Comparison of ENCODE assay signal across 1 cellular context in the genomic region with DNA sequence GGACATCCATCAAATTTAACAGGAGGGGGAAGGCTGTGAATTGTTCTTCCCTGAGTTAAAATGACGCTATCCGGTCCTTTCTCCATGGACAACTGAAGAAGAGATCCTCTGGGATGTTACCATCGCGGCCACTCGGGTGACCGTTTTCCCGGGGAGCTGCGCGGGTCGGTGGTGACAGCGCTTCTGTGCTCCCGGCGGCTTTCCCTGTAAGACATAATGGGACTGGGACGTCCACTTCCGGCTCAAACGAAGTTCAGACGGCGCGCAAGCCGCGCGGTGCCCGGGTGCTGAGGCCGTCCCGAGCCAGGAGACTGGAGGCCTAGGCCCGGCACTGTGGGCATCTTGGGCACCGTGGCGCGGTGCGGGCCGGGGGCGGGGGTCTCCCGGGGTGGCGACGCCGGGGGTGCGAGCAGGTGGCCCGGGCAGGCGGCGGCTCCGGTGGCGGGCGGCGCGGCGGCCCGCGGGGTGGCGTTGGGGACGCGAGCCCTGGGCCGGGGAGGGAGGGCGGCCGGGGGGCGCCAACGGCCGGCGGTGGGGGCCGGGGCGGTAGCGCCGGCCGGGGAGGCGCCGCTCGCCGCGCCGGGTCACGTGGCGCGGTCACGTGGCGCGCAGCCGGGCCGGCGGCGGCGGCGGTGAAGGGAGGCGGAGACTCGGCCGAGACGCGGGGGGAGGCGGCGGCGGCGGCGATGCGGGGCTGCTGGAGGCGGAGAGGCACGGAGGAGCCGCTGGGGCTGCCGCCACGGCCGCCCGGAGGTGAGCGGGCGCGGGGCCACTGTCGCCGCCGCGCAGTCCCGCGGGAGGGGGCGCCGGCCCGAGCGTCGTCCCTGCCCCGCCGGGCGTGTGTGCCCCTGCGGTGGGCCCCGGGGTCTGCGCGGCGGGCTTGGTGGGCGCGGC.
A peak's percentile ranks its signal among the peaks of the same experiment; 100 is the strongest.
TF ChIP-seq lines count a peak whose summit lies in the region.

No MANE protein-coding gene starts in this region.

TF ChIP-seq in K562, 482 proteins besides CTCF, POLR2A, EP300 and RAD21 (continued from another document and continues in another):
- TF ChIP-seq, protein P1, sequence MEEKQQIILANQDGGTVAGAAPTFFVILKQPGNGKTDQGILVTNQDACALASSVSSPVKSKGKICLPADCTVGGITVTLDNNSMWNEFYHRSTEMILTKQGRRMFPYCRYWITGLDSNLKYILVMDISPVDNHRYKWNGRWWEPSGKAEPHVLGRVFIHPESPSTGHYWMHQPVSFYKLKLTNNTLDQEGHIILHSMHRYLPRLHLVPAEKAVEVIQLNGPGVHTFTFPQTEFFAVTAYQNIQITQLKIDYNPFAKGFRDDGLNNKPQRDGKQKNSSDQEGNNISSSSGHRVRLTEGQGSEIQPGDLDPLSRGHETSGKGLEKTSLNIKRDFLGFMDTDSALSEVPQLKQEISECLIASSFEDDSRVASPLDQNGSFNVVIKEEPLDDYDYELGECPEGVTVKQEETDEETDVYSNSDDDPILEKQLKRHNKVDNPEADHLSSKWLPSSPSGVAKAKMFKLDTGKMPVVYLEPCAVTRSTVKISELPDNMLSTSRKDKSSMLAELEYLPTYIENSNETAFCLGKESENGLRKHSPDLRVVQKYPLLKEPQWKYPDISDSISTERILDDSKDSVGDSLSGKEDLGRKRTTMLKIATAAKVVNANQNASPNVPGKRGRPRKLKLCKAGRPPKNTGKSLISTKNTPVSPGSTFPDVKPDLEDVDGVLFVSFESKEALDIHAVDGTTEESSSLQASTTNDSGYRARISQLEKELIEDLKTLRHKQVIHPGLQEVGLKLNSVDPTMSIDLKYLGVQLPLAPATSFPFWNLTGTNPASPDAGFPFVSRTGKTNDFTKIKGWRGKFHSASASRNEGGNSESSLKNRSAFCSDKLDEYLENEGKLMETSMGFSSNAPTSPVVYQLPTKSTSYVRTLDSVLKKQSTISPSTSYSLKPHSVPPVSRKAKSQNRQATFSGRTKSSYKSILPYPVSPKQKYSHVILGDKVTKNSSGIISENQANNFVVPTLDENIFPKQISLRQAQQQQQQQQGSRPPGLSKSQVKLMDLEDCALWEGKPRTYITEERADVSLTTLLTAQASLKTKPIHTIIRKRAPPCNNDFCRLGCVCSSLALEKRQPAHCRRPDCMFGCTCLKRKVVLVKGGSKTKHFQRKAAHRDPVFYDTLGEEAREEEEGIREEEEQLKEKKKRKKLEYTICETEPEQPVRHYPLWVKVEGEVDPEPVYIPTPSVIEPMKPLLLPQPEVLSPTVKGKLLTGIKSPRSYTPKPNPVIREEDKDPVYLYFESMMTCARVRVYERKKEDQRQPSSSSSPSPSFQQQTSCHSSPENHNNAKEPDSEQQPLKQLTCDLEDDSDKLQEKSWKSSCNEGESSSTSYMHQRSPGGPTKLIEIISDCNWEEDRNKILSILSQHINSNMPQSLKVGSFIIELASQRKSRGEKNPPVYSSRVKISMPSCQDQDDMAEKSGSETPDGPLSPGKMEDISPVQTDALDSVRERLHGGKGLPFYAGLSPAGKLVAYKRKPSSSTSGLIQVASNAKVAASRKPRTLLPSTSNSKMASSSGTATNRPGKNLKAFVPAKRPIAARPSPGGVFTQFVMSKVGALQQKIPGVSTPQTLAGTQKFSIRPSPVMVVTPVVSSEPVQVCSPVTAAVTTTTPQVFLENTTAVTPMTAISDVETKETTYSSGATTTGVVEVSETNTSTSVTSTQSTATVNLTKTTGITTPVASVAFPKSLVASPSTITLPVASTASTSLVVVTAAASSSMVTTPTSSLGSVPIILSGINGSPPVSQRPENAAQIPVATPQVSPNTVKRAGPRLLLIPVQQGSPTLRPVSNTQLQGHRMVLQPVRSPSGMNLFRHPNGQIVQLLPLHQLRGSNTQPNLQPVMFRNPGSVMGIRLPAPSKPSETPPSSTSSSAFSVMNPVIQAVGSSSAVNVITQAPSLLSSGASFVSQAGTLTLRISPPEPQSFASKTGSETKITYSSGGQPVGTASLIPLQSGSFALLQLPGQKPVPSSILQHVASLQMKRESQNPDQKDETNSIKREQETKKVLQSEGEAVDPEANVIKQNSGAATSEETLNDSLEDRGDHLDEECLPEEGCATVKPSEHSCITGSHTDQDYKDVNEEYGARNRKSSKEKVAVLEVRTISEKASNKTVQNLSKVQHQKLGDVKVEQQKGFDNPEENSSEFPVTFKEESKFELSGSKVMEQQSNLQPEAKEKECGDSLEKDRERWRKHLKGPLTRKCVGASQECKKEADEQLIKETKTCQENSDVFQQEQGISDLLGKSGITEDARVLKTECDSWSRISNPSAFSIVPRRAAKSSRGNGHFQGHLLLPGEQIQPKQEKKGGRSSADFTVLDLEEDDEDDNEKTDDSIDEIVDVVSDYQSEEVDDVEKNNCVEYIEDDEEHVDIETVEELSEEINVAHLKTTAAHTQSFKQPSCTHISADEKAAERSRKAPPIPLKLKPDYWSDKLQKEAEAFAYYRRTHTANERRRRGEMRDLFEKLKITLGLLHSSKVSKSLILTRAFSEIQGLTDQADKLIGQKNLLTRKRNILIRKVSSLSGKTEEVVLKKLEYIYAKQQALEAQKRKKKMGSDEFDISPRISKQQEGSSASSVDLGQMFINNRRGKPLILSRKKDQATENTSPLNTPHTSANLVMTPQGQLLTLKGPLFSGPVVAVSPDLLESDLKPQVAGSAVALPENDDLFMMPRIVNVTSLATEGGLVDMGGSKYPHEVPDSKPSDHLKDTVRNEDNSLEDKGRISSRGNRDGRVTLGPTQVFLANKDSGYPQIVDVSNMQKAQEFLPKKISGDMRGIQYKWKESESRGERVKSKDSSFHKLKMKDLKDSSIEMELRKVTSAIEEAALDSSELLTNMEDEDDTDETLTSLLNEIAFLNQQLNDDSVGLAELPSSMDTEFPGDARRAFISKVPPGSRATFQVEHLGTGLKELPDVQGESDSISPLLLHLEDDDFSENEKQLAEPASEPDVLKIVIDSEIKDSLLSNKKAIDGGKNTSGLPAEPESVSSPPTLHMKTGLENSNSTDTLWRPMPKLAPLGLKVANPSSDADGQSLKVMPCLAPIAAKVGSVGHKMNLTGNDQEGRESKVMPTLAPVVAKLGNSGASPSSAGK (IDR thresholded peaks at IDR 0.05), result peak; percentile 57
- TF ChIP-seq, protein P2, sequence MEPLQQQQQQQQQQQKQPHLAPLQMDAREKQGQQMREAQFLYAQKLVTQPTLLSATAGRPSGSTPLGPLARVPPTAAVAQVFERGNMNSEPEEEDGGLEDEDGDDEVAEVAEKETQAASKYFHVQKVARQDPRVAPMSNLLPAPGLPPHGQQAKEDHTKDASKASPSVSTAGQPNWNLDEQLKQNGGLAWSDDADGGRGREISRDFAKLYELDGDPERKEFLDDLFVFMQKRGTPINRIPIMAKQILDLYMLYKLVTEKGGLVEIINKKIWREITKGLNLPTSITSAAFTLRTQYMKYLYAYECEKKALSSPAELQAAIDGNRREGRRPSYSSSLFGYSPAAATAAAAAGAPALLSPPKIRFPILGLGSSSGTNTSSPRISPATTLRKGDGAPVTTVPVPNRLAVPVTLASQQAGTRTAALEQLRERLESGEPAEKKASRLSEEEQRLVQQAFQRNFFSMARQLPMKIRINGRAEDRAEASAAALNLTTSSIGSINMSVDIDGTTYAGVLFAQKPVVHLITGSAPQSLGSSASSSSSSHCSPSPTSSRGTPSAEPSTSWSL (CRISPR knock-in tag; IDR thresholded peaks at IDR 0.05; ENCODE audit: borderline replicate concordance), result 0 out of 2 replicates have a peak, but pooled peaks have one; percentile 51
- TF ChIP-seq CTBP1 (IDR thresholded peaks at IDR 0.05; ENCODE audit: borderline replicate concordance), result peak; percentile 32; the same call in 1 of the 2 replicates
- TF ChIP-seq, protein P3, sequence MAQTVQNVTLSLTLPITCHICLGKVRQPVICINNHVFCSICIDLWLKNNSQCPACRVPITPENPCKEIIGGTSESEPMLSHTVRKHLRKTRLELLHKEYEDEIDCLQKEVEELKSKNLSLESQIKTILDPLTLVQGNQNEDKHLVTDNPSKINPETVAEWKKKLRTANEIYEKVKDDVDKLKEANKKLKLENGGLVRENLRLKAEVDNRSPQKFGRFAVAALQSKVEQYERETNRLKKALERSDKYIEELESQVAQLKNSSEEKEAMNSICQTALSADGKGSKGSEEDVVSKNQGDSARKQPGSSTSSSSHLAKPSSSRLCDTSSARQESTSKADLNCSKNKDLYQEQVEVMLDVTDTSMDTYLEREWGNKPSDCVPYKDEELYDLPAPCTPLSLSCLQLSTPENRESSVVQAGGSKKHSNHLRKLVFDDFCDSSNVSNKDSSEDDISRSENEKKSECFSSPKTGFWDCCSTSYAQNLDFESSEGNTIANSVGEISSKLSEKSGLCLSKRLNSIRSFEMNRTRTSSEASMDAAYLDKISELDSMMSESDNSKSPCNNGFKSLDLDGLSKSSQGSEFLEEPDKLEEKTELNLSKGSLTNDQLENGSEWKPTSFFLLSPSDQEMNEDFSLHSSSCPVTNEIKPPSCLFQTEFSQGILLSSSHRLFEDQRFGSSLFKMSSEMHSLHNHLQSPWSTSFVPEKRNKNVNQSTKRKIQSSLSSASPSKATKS (CRISPR knock-in tag; IDR thresholded peaks at IDR 0.05), result no peak
- TF ChIP-seq CCAR2 (IDR thresholded peaks at IDR 0.05; ENCODE audit: low read depth, low read length), result no peak
- TF ChIP-seq, protein P4, sequence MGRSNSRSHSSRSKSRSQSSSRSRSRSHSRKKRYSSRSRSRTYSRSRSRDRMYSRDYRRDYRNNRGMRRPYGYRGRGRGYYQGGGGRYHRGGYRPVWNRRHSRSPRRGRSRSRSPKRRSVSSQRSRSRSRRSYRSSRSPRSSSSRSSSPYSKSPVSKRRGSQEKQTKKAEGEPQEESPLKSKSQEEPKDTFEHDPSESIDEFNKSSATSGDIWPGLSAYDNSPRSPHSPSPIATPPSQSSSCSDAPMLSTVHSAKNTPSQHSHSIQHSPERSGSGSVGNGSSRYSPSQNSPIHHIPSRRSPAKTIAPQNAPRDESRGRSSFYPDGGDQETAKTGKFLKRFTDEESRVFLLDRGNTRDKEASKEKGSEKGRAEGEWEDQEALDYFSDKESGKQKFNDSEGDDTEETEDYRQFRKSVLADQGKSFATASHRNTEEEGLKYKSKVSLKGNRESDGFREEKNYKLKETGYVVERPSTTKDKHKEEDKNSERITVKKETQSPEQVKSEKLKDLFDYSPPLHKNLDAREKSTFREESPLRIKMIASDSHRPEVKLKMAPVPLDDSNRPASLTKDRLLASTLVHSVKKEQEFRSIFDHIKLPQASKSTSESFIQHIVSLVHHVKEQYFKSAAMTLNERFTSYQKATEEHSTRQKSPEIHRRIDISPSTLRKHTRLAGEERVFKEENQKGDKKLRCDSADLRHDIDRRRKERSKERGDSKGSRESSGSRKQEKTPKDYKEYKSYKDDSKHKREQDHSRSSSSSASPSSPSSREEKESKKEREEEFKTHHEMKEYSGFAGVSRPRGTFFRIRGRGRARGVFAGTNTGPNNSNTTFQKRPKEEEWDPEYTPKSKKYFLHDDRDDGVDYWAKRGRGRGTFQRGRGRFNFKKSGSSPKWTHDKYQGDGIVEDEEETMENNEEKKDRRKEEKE (IDR thresholded peaks at IDR 0.05; ENCODE audit: borderline replicate concordance in 1 of 2, control insufficient read depth in 1 of 2, low read depth in 2 of 2, low read length in 1 of 2), result no peak
- peak in 1 of 2 experiments; percentile 84; a peak in 1 of 4 replicates for TF ChIP-seq SIN3A (IDR thresholded peaks at IDR 0.05; ENCODE audit: borderline replicate concordance in 2 of 2, control insufficient read depth in 1 of 2, low read depth in 2 of 2, low read length in 2 of 2)
- peak in 1 of 2 experiments; percentile 38 for TF ChIP-seq MAZ (CRISPR knock-in tag; conservative IDR thresholded peaks at IDR 0.05 in 1 of 2, IDR thresholded peaks at IDR 0.05 in 1 of 2)
- no peak for TF ChIP-seq CEBPG (CRISPR knock-in tag; IDR thresholded peaks at IDR 0.05)
- no peak for TF ChIP-seq CEBPG (tag; conservative IDR thresholded peaks at IDR 0.05 in 1 of 2, IDR thresholded peaks at IDR 0.05 in 1 of 2)
- TF ChIP-seq, protein P5, sequence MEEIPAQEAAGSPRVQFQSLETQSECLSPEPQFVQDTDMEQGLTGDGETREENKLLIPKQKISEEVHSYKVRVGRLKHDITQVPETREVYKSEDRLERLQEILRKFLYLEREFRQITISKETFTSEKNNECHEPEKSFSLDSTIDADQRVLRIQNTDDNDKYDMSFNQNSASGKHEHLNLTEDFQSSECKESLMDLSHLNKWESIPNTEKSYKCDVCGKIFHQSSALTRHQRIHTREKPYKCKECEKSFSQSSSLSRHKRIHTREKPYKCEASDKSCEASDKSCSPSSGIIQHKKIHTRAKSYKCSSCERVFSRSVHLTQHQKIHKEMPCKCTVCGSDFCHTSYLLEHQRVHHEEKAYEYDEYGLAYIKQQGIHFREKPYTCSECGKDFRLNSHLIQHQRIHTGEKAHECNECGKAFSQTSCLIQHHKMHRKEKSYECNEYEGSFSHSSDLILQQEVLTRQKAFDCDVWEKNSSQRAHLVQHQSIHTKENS (CRISPR knock-in tag; IDR thresholded peaks at IDR 0.05), result no peak
- TF ChIP-seq, protein P6, sequence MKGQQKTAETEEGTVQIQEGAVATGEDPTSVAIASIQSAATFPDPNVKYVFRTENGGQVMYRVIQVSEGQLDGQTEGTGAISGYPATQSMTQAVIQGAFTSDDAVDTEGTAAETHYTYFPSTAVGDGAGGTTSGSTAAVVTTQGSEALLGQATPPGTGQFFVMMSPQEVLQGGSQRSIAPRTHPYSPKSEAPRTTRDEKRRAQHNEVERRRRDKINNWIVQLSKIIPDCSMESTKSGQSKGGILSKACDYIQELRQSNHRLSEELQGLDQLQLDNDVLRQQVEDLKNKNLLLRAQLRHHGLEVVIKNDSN (CRISPR knock-in tag; IDR thresholded peaks at IDR 0.05), result peak; percentile 56
- TF ChIP-seq SMAD3 (CRISPR knock-in tag; conservative IDR thresholded peaks at IDR 0.05), result 0 out of 2 replicates have a peak, but pooled peaks have one; percentile 22
- peak; percentile 77 to 80 for TF ChIP-seq NRF1 (conservative IDR thresholded peaks at IDR 0.05 in 1 of 2, IDR thresholded peaks at IDR 0.05 in 1 of 2)
- TF ChIP-seq E2F3 (CRISPR knock-in tag; IDR thresholded peaks at IDR 0.05), result 0 out of 2 replicates have a peak, but pooled peaks have one; percentile 28
- peak; percentile 88 for TF ChIP-seq ETV5 (CRISPR knock-in tag; IDR thresholded peaks at IDR 0.05; ENCODE audit: low read depth)
- 0 out of 2 replicates have a peak, but pooled peaks have one; percentile 29 for TF ChIP-seq SUPT5H (IDR thresholded peaks at IDR 0.05)
- TF ChIP-seq ZNF121 (CRISPR knock-in tag; conservative IDR thresholded peaks at IDR 0.05), result no peak
- TF ChIP-seq, protein P7, sequence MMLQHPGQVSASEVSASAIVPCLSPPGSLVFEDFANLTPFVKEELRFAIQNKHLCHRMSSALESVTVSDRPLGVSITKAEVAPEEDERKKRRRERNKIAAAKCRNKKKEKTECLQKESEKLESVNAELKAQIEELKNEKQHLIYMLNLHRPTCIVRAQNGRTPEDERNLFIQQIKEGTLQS (IDR thresholded peaks at IDR 0.05), result no peak
- TF ChIP-seq, protein P7 (CRISPR knock-in tag; conservative IDR thresholded peaks at IDR 0.05), result 0 out of 2 replicates have a peak, but pooled peaks have one; percentile 24
- TF ChIP-seq, protein P8, sequence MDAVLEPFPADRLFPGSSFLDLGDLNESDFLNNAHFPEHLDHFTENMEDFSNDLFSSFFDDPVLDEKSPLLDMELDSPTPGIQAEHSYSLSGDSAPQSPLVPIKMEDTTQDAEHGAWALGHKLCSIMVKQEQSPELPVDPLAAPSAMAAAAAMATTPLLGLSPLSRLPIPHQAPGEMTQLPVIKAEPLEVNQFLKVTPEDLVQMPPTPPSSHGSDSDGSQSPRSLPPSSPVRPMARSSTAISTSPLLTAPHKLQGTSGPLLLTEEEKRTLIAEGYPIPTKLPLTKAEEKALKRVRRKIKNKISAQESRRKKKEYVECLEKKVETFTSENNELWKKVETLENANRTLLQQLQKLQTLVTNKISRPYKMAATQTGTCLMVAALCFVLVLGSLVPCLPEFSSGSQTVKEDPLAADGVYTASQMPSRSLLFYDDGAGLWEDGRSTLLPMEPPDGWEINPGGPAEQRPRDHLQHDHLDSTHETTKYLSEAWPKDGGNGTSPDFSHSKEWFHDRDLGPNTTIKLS (IDR thresholded peaks at IDR 0.05; ENCODE audit: borderline replicate concordance, low read depth), result peak; percentile 21; the same call in 1 of the 2 replicates
- 0 out of 2 replicates have a peak, but pooled peaks have one; percentile 58 for TF ChIP-seq KDM2B (CRISPR knock-in tag; IDR thresholded peaks at IDR 0.05)
- TF ChIP-seq PTTG1 (tag; IDR thresholded peaks at IDR 0.05; ENCODE audit: low read depth), result no peak
